32 cellular contexts compared by ENCODE assay signal in the genomic region with DNA sequence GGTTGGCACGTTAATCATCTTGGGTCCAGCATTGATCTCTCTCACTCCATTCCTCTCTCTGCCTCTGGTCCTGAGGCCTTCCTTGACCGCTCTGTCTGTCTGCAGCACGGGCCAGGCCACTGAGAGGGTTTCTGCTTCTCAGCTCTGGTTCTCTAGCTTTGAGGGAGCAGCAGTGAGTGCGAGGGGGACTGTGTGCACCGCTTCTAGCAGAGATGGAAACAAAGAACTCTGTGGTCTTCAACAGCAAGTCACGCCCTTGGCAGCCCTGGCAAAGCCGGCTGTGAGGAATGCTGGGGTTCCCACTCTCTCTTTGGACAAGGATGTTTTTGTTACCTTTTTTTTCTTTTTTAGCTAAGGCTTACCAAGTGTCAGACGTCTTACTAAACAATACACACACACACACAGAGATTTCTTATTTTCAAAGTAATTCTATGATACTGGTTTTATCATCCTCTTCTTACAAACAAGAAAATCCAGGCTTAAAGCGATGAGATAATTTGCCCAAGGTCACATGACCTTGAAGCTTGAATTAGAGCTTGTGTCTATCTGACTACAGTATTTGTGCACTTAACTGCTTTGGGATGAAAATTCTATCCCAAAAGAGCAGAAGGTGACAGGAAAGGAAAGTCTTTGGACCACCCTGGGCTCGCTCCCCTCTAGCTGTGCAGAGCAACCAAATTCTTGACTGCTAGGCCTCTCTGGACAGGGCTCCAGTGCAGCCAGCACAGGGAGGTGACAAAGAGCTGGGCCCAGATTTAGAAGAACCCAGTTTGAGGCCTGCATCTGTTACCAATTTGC.
DNase-seq lines count a peak whose midpoint lies in the region; ATAC-seq and TF ChIP-seq lines count a peak whose summit lies in the region.
"Had no signal": no experiment of that assay in that cellular context is flagged by ENCODE, and none has a peak within 500 bp of the region (broad histone marks: within the 10 kb centered on the region; RNA-seq: fewer than 3 reads in every experiment).

No MANE protein-coding gene starts in this region.

- H3K27me3 ChIP-seq in neural progenitor cell (no peaks in the 10 kb centered on the region), SJCRH30 (no peaks in the 10 kb centered on the region)
- H3K27me3 ChIP-seq: cardiac muscle cell, left lung, ovary, right atrium auricular region, uterus had no signal

- H3K4me1 ChIP-seq in neural progenitor cell (peaks cover 34% of the 10 kb centered on the region), SJCRH30 (no peaks in the 10 kb centered on the region)
- H3K4me1 ChIP-seq: Caco-2, esophagus squamous epithelium, left lung, right atrium auricular region, suprapubic skin, uterus had no signal

- no peaks in the 10 kb centered on the region for H3K27me3 Mint-ChIP-seq in glutamatergic neuron (ENCODE audit: unreplicated experiment)
- H3K27me3 Mint-ChIP-seq in neural progenitor cell (ENCODE audit: insufficient read depth, low read depth), result peaks cover 13% of the 10 kb centered on the region

- H3K4me1 Mint-ChIP-seq in glutamatergic neuron (ENCODE audit: low read depth, unreplicated experiment), result peaks cover 16% of the 10 kb centered on the region
- H3K4me1 Mint-ChIP-seq in neural progenitor cell, result peaks cover 40% of the 10 kb centered on the region

- H3K27ac Mint-ChIP-seq in glutamatergic neuron (ENCODE audit: unreplicated experiment) (no peak overlapping the region), neural progenitor cell (peak overlapping the region; percentile 5)
- H3K27ac Mint-ChIP-seq: naive thymus-derived CD8-positive, alpha-beta T cell; stimulated activated effector memory CD8-positive, alpha-beta T cell treated with anti-CD3 and anti-CD28 coated beads, Interleukin-12 subunit alpha, Interleukin-12 subunit beta, amount 100 ng/mL, for 72 hours had no signal

- no peak overlapping the region for H3K4me3 ChIP-seq in neural progenitor cell
- no peak overlapping the region for H3K4me3 ChIP-seq in SJCRH30
- H3K4me3 ChIP-seq: BLaER1 treated with 17β-estradiol and CSF1 and Interleukin-3, amounts not matched to agents 10 nM and 100 nM; cardiac muscle cell; esophagus squamous epithelium; hepatocyte; left lung; ovary; right atrium auricular region; suprapubic skin; uterus had no signal

- DNase-seq in glutamatergic neuron, result no peak
- no peak for DNase-seq in neural progenitor cell (ENCODE audit: low spot score)
- DNase-seq in superior temporal gyrus (ENCODE audit: extremely low spot score), result peak; percentile 94
- DNase-seq in SJCRH30, result no peak
- DNase-seq in NCI-H748 (lab: John Stamatoyannopoulos, UW; ENCODE audit: unreplicated experiment), result no peak
- DNase-seq in GM10266 (ENCODE audit: extremely low spot score), result no peak
- DNase-seq: activated CD4-positive, alpha-beta T cell treated with anti-CD3 and anti-CD28 coated beads, Interleukin-2, amount 50 U/mL, for 48 hours; activated naive CD4-positive, alpha-beta T cell treated with Interleukin-2 at 50 U/mL for 16 hours; Caco-2; DMS79 treated with DMSO at 0.1 percent for 48 hours; esophagus squamous epithelium; foreskin melanocyte; GOT3; left lung; naive thymus-derived CD8-positive, alpha-beta T cell; NCI-H1105 treated with DMSO at 0.1 percent for 48 hours; NCI-H2029; NCI-H345; NCI-H748 treated with DMSO at 0.1 percent for 48 hours; ovary; stimulated activated CD4-positive, alpha-beta T cell treated with anti-CD3 and anti-CD28 coated beads, Interleukin-4, amount 100 ng/mL, for 1 hour; T-helper 1 cell; uterus had no signal

- no peaks in the 10 kb centered on the region for H3F3A ChIP-seq in neural progenitor cell (ENCODE audit: low read depth)

- ATAC-seq in GM18511 (IDR thresholded peaks at IDR 0.05; ENCODE audit: unreplicated experiment), result no peak
- ATAC-seq: activated CD4-positive, CD25-positive, alpha-beta regulatory T cell treated with anti-CD3 and anti-CD28 coated beads, Interleukin-2, amount 50 U/mL, for 24 hours; left lung; naive thymus-derived CD8-positive, alpha-beta T cell; stimulated activated effector memory CD8-positive, alpha-beta T cell treated with anti-CD3 and anti-CD28 coated beads, Interleukin-12 subunit alpha, Interleukin-12 subunit beta, amount 100 ng/mL, for 72 hours had no signal

- no peak overlapping the region for H2AFZ ChIP-seq in neural progenitor cell (replicated peaks)
- H2AFZ ChIP-seq: hepatocyte had no signal

- H3K79me2 ChIP-seq in neural progenitor cell (ENCODE audit: low read depth), result no peaks in the 10 kb centered on the region
- H3K79me2 ChIP-seq: hepatocyte had no signal

- no peak overlapping the region for H3K4me2 ChIP-seq in neural progenitor cell
- H3K4me2 ChIP-seq: hepatocyte had no signal

- H3K4me3 Mint-ChIP-seq in glutamatergic neuron (ENCODE audit: unreplicated experiment) (peak overlapping the region; percentile 5), neural progenitor cell (no peak overlapping the region)
- H3K4me3 Mint-ChIP-seq: naive thymus-derived CD8-positive, alpha-beta T cell; stimulated activated effector memory CD8-positive, alpha-beta T cell treated with anti-CD3 and anti-CD28 coated beads, Interleukin-12 subunit alpha, Interleukin-12 subunit beta, amount 100 ng/mL, for 72 hours had no signal

- TF ChIP-seq CTCF in glutamatergic neuron (IDR thresholded peaks at IDR 0.05; ENCODE audit: partially characterized antibody, unreplicated experiment) (no peak), neural progenitor cell (IDR thresholded peaks at IDR 0.05) (no peak), GM10266 (IDR thresholded peaks at IDR 0.05; ENCODE audit: control insufficient read depth, insufficient read depth, low read depth, missing control alignments) (no peak)

- H3K9me3 Mint-ChIP-seq in glutamatergic neuron (ENCODE audit: unreplicated experiment) (no peaks in the 10 kb centered on the region), neural progenitor cell (no peaks in the 10 kb centered on the region)
- H3K9me3 Mint-ChIP-seq: naive thymus-derived CD8-positive, alpha-beta T cell had no signal

- no peak overlapping the region for H3K9ac ChIP-seq in neural progenitor cell
- H3K9ac ChIP-seq: BLaER1 treated with 17β-estradiol and CSF1 and Interleukin-3, amounts not matched to agents 10 nM and 100 nM had no signal

- no peaks in the 10 kb centered on the region for H4K20me1 ChIP-seq in neural progenitor cell (ENCODE audit: low read depth)

- H3K36me3 ChIP-seq in neural progenitor cell, result no peaks in the 10 kb centered on the region
- H3K36me3 ChIP-seq in SJCRH30, result no peaks in the 10 kb centered on the region
- H3K36me3 ChIP-seq: BLaER1 treated with 17β-estradiol and CSF1 and Interleukin-3, amounts not matched to agents 10 nM and 100 nM; cardiac muscle cell; esophagus squamous epithelium; left lung; ovary; right atrium auricular region; suprapubic skin; uterus had no signal

- H3K36me3 Mint-ChIP-seq in glutamatergic neuron (ENCODE audit: unreplicated experiment) (no peaks in the 10 kb centered on the region), neural progenitor cell (no peaks in the 10 kb centered on the region)
- H3K36me3 Mint-ChIP-seq: naive thymus-derived CD8-positive, alpha-beta T cell; stimulated activated effector memory CD8-positive, alpha-beta T cell treated with anti-CD3 and anti-CD28 coated beads, Interleukin-12 subunit alpha, Interleukin-12 subunit beta, amount 100 ng/mL, for 72 hours had no signal

- H3K9me3 ChIP-seq in neural progenitor cell (ENCODE audit: low read depth) (no peaks in the 10 kb centered on the region), SJCRH30 (replicated peaks) (no peaks in the 10 kb centered on the region)
- H3K9me3 ChIP-seq: BLaER1 treated with 17β-estradiol and CSF1 and Interleukin-3, amounts not matched to agents 10 nM and 100 nM; Caco-2; esophagus squamous epithelium; left lung; ovary; right atrium auricular region; suprapubic skin; uterus had no signal

- H3K27ac ChIP-seq in angular gyrus (ENCODE audit: low read depth, low read length) (peak overlapping the region; percentile 92), neural progenitor cell (no peak overlapping the region), SJCRH30 (no peak overlapping the region)
- H3K27ac ChIP-seq: cardiac muscle cell, esophagus squamous epithelium, hepatocyte, left lung, ovary, right atrium auricular region, suprapubic skin, uterus had no signal
